Comparison of ENCODE assay signal across 23 cellular contexts in genomic region chr5:4020386-4020785, GRCh38.
DNase-seq lines count a peak whose midpoint lies in the region; TF ChIP-seq lines count a peak whose summit lies in the region.
"Had no signal": no experiment of that assay in that cellular context is flagged by ENCODE, and none has a peak within 500 bp of the region (broad histone marks: within the 10 kb centered on the region; RNA-seq: fewer than 3 reads in every experiment).

No MANE protein-coding gene starts in this region.

- H3K27me3 Mint-ChIP-seq in brain: peaks cover 3% of the 10 kb centered on the region
- H3K27me3 Mint-ChIP-seq: stimulated activated naive CD8-positive, alpha-beta T cell treated with anti-CD3 and anti-CD28 coated beads, Interleukin-15, amount 100 ng/mL, for 72 hours had no signal

- DNase-seq in Ammon's horn (ENCODE audit: low spot score) (peak; percentile 16), foreskin melanocyte (peak; percentile 5), pons (ENCODE audit: low spot score) (peak; percentile 94), T-helper 1 cell (no peak), NCI-H2171 treated with DMSO at 0.1 percent for 48 hours (lab: John Stamatoyannopoulos, UW) (no peak), NCI-H128 (lab: John Stamatoyannopoulos, UW; ENCODE audit: unreplicated experiment) (no peak), HK-2 (ENCODE audit: unreplicated experiment) (no peak)
- DNase-seq: activated CD8-positive, alpha-beta T cell treated with anti-CD3 and anti-CD28 coated beads, Interleukin-2, amount 10 ng/mL, durations not matched to agents 7 days and 5 days; activated gamma-delta T cell treated with Interleukin-2 at 50 U/mL for 16 hours; activated T-cell treated with anti-CD3 and anti-CD28 coated beads for 4 hours; Caco-2; cortex of kidney; DMS79; left colon; MM.1S; natural killer cell; NCI-H1436 treated with DMSO at 0.1 percent for 48 hours; NCI-H510A; pancreas; PC-9; stimulated activated naive CD8-positive, alpha-beta T cell treated with anti-CD3 and anti-CD28 coated beads, Interleukin-15, amount 100 ng/mL, for 72 hours; upper lobe of right lung had no signal

- peaks cover 73% of the 10 kb centered on the region for H3K4me1 Mint-ChIP-seq in brain
- H3K4me1 Mint-ChIP-seq: stimulated activated naive CD8-positive, alpha-beta T cell treated with anti-CD3 and anti-CD28 coated beads, Interleukin-15, amount 100 ng/mL, for 72 hours had no signal

- peaks cover 0 to 4% (median 0%) of the 10 kb centered on the region in 5 experiments for H3K9me3 Mint-ChIP-seq in brain
- H3K9me3 Mint-ChIP-seq: natural killer cell had no signal

- peak overlapping the region in 4 of 5 experiments; percentile 64 to 86 (median 76) for H3K27ac Mint-ChIP-seq in brain
- H3K27ac Mint-ChIP-seq: natural killer cell had no signal

- no peak for TF ChIP-seq CTCF in brain (conservative IDR thresholded peaks at IDR 0.05)

- H3K36me3 Mint-ChIP-seq in brain: no peaks in the 10 kb centered on the region
- H3K36me3 Mint-ChIP-seq: natural killer cell had no signal

- peak overlapping the region in 2 of 5 experiments; percentile 6 to 15 for H3K4me3 Mint-ChIP-seq in brain
- H3K4me3 Mint-ChIP-seq: activated CD8-positive, alpha-beta T cell treated with anti-CD3 and anti-CD28 coated beads, Interleukin-2, amount 10 ng/mL, durations not matched to agents 7 days and 5 days; natural killer cell; stimulated activated naive CD8-positive, alpha-beta T cell treated with anti-CD3 and anti-CD28 coated beads, Interleukin-15, amount 100 ng/mL, for 72 hours had no signal

Comparison
In these comparisons a context has a peak if more than half of its experiments do, and no peak if none do; other contexts are left out.
1. DNase-seq: peak in Ammon's horn (single experiment), foreskin melanocyte (single experiment) and pons (single experiment); none in T-helper 1 cell (0 of 5), NCI-H2171 treated with DMSO at 0.1 percent for 48 hours (single experiment), NCI-H128 (single experiment) and HK-2 (single experiment).